11 cellular contexts compared by ENCODE assay signal in the genomic region with DNA sequence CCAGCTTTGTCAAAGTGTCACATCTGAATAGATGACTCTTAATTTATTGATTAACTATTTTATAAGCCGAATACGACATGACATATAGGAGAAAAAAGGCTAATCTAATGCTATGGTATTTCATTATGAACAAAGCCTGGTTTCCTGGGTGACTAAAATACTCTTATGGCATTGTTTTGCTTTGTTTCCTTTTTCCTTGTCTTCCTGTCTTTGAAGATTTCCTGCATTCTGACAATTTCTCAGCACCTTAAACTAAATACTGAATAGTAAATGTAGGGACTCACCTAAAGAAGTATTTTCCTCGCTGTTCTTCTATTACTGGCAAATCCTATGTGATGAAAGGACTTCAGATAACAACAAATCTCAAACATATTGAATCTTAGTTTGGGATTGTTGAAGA.
"Had no signal": no experiment of that assay in that cellular context is flagged by ENCODE, and none has a peak within 500 bp of the region (broad histone marks: within the 10 kb centered on the region; RNA-seq: fewer than 3 reads in every experiment).

No MANE protein-coding gene starts in this region.

- H3K27me3 Mint-ChIP-seq: IgD-negative memory B cell had no signal

- H3K4me3 Mint-ChIP-seq: GM23338, HFFc6, IgD-negative memory B cell had no signal

- H3K36me3 Mint-ChIP-seq: IgD-negative memory B cell had no signal

- H3K4me1 Mint-ChIP-seq: IgD-negative memory B cell had no signal

- H3K27ac ChIP-seq: HL-60, KMS-11 had no signal

- FAIRE-seq: H1, HepG2 had no signal

- H3K4me2 ChIP-seq: GM23338, KMS-11 had no signal

- H3K4me3 ChIP-seq: GM23338, HAP-1 had no signal

- DNase-seq: H7, HFFc6, KBM-7 had no signal

- H3K9me3 ChIP-seq: HAP-1 had no signal

- ATAC-seq: GM23338, HCT116, HepG2 had no signal

- H3K9me3 Mint-ChIP-seq: GM23338 had no signal

- H2AFZ ChIP-seq: GM23338 had no signal

- H3K36me3 ChIP-seq: HAP-1 had no signal

- H3K27ac Mint-ChIP-seq: GM23338, HFFc6, IgD-negative memory B cell had no signal

- H3K4me1 ChIP-seq: HAP-1 had no signal
